Comparison of ENCODE assay signal across 1 cellular context in genomic region chr2:85898881-85899280, GRCh38.
A peak's percentile ranks its signal among the peaks of the same experiment; 100 is the strongest.
TF ChIP-seq lines count a peak whose summit lies in the region.

No MANE protein-coding gene starts in this region.

TF ChIP-seq in HepG2, 621 proteins besides CTCF, POLR2A, EP300 and RAD21 (continued from another document):
- TF ChIP-seq, protein P1, sequence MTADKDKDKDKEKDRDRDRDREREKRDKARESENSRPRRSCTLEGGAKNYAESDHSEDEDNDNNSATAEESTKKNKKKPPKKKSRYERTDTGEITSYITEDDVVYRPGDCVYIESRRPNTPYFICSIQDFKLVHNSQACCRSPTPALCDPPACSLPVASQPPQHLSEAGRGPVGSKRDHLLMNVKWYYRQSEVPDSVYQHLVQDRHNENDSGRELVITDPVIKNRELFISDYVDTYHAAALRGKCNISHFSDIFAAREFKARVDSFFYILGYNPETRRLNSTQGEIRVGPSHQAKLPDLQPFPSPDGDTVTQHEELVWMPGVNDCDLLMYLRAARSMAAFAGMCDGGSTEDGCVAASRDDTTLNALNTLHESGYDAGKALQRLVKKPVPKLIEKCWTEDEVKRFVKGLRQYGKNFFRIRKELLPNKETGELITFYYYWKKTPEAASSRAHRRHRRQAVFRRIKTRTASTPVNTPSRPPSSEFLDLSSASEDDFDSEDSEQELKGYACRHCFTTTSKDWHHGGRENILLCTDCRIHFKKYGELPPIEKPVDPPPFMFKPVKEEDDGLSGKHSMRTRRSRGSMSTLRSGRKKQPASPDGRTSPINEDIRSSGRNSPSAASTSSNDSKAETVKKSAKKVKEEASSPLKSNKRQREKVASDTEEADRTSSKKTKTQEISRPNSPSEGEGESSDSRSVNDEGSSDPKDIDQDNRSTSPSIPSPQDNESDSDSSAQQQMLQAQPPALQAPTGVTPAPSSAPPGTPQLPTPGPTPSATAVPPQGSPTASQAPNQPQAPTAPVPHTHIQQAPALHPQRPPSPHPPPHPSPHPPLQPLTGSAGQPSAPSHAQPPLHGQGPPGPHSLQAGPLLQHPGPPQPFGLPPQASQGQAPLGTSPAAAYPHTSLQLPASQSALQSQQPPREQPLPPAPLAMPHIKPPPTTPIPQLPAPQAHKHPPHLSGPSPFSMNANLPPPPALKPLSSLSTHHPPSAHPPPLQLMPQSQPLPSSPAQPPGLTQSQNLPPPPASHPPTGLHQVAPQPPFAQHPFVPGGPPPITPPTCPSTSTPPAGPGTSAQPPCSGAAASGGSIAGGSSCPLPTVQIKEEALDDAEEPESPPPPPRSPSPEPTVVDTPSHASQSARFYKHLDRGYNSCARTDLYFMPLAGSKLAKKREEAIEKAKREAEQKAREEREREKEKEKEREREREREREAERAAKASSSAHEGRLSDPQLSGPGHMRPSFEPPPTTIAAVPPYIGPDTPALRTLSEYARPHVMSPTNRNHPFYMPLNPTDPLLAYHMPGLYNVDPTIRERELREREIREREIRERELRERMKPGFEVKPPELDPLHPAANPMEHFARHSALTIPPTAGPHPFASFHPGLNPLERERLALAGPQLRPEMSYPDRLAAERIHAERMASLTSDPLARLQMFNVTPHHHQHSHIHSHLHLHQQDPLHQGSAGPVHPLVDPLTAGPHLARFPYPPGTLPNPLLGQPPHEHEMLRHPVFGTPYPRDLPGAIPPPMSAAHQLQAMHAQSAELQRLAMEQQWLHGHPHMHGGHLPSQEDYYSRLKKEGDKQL (CRISPR knock-in tag; IDR thresholded peaks at IDR 0.05; ENCODE audit: low read depth) = no peak
- TF ChIP-seq CEBPB (IDR thresholded peaks at IDR 0.05; ENCODE audit: borderline replicate concordance, low read depth, low read length) = 0 out of 2 replicates have a peak, but pooled peaks have one; percentile 12
